In the genomic region with DNA sequence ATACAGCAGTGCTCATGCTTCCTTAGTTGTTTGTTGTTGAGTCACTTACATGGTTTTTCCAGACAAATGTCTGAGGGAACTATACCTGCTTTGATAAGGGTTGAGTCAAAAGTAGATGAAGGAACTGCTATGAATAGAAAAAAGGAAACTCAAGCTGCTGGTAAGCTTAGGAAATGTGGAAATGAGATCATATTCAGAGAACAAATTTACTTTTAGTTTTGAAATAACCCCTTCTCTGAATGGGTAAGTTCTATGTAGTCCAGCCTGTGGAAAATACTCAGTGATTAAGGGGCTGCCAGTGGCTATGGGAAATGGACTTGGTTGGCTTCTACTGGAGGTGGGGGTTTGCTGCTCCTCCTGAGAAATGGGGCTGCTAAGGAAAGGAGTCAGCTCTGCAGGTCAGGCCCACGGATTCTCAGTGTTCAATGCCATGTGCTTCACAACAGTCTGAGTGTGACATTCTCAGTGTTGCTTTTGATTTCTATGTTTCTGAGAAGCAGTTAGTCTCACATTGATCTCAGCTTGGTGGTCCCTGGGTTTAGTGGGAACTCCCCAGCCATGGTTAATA, we compare ENCODE assay signal across 8 cellular contexts. TPM values are rescaled to one million over a fixed set of nuclear protein-coding genes. Genes with fewer than 3 reads are reported as not detected.
DNase-seq lines count a peak whose midpoint lies in the region; ATAC-seq and TF ChIP-seq lines count a peak whose summit lies in the region.

No MANE protein-coding gene starts in this region.

- H3K23ac ChIP-seq in mesendoderm (ENCODE audit: low read length): no peak overlapping the region

- H4K8ac ChIP-seq in mesendoderm (ENCODE audit: low read depth, low read length): no peak overlapping the region

- no peak overlapping the region for H2BK5ac ChIP-seq in mesendoderm (ENCODE audit: low read length)

- no peak overlapping the region for H3K18ac ChIP-seq in mesendoderm (ENCODE audit: low read length)

- no peak for TF ChIP-seq CTCF in dorsolateral prefrontal cortex (IDR thresholded peaks at IDR 0.05 in 54 of 56, conservative IDR thresholded peaks at IDR 0.05 in 2 of 56; ENCODE audit: low read depth in 1 of 56, partially characterized antibody in 56 of 56)

- H3K56ac ChIP-seq in mesendoderm (ENCODE audit: low read length): no peak overlapping the region

- no peak overlapping the region for H2BK15ac ChIP-seq in mesendoderm (replicated peaks; ENCODE audit: low read depth)

- H3K79me2 ChIP-seq in mesendoderm (ENCODE audit: control insufficient read depth, insufficient read depth, low read length): no peaks in the 10 kb centered on the region

- H3K4me2 ChIP-seq in mesendoderm (ENCODE audit: low read length): no peak overlapping the region

- no peak overlapping the region for H3K4me3 ChIP-seq in dorsolateral prefrontal cortex
- no peak overlapping the region for H3K4me3 ChIP-seq in mesendoderm (ENCODE audit: low read length)

- H4K5ac ChIP-seq in mesendoderm (ENCODE audit: low read length): no peak overlapping the region

- H2BK120ac ChIP-seq in mesendoderm (ENCODE audit: low read depth, low read length): no peak overlapping the region

- H3K27me3 ChIP-seq in dorsolateral prefrontal cortex: no peaks in the 10 kb centered on the region
- no peaks in the 10 kb centered on the region for H3K27me3 ChIP-seq in mesendoderm (ENCODE audit: insufficient read depth, low read length, poor library complexity)

- intact Hi-C loops in dorsolateral prefrontal cortex (cut with DNase I): no loop called here

- H3K27ac ChIP-seq in dorsolateral prefrontal cortex (peak overlapping the region in 51 of 59 donors; percentile 1 to 85 (median 63)), mesendoderm (ENCODE audit: low read depth, low read length) (no peak overlapping the region)

- H2AK5ac ChIP-seq in mesendoderm (ENCODE audit: low read length): no peak overlapping the region

- no peak overlapping the region for H3K9ac ChIP-seq in mesendoderm (ENCODE audit: low read length)

- peak; percentile 80 for DNase-seq in SKM-1 treated with dmso at 0.1 percent for 144 hours (lab: John Stamatoyannopoulos, UW; ENCODE audit: unreplicated experiment)
- DNase-seq in dorsolateral prefrontal cortex: no peak
- DNase-seq in stimulated activated CD4-positive, alpha-beta T cell treated with anti-CD3 and anti-CD28 coated beads, Interleukin-1b, Interleukin-23, amount 100 ng/mL, for 24 hours (ENCODE audit: low read depth in 4 of 4, low spot score in 1 of 4): peak; percentile 25 to 45 (median 37)
- no peak for DNase-seq in KG1 (lab: John Stamatoyannopoulos, UW)
- DNase-seq in GM19238 (ENCODE audit: insufficient read length, low spot score): no peak
- DNase-seq in mesendoderm: no peak

- H3K4ac ChIP-seq in mesendoderm (ENCODE audit: low read depth, low read length): no peak overlapping the region

- WGBS in mesendoderm (ENCODE audit: extremely low coverage, insufficient coverage, low lambda C conversion rate): no CpG with 5 or more reads among the region's 1 CpG

- H3K36me3 ChIP-seq in mesendoderm (ENCODE audit: control insufficient read depth, insufficient read depth, low read length): no peaks in the 10 kb centered on the region

- ATAC-seq in GM18867 (IDR thresholded peaks at IDR 0.05; ENCODE audit: unreplicated experiment) (peak; percentile 63), HG02885 (IDR thresholded peaks at IDR 0.05; ENCODE audit: poor library complexity, unreplicated experiment) (peak; percentile 69)

- no peaks in the 10 kb centered on the region for H3K79me1 ChIP-seq in mesendoderm (ENCODE audit: low read length)

- H3K4me1 ChIP-seq in mesendoderm (ENCODE audit: control insufficient read depth, low read depth, low read length): no peaks in the 10 kb centered on the region

RNA-seq across cellular contexts. Expression of a gene that starts 47.7 kb away (rescaled TPM):
- total RNA-seq in dorsolateral prefrontal cortex: 100 to 1,000 TPM in 3 of 120 experiments, 10 to 100 TPM in 117; 13.7 to 109 (median 43.0) TPM
- 16.8 TPM for polyA plus RNA-seq in mesendoderm (2013, experiment 1 of 2)
- polyA plus RNA-seq in mesendoderm (2013, experiment 2 of 2): 17.2 TPM

Comparison
In these comparisons a context has a peak if more than half of its experiments do, and no peak if none do; other contexts are left out.
1. DNase-seq: peak in SKM-1 treated with dmso at 0.1 percent for 144 hours (single experiment) and stimulated activated CD4-positive, alpha-beta T cell treated with anti-CD3 and anti-CD28 coated beads, Interleukin-1b, Interleukin-23, amount 100 ng/mL, for 24 hours (4 of 4); none in dorsolateral prefrontal cortex (0 of 10), KG1 (single experiment), GM19238 (single experiment) and mesendoderm (single experiment).